13 cellular contexts compared by ENCODE assay signal in genomic region chr6:51541847-51542246, GRCh38.
A peak's percentile ranks its signal among the peaks of the same experiment; 100 is the strongest.
DNase-seq lines count a peak whose midpoint lies in the region; TF ChIP-seq lines count a peak whose summit lies in the region.
"Had no signal": no experiment of that assay in that cellular context is flagged by ENCODE, and none has a peak within 500 bp of the region (broad histone marks: within the 10 kb centered on the region; RNA-seq: fewer than 3 reads in every experiment).

No MANE protein-coding gene starts in this region.

- no peaks in the 10 kb centered on the region for H3K27me3 ChIP-seq in vagina

- no peaks in the 10 kb centered on the region for H3K9me3 ChIP-seq in vagina

- intact Hi-C loops in vagina (cut with DNase I), result no loop called here

- no peak for TF ChIP-seq POLR2A in vagina (IDR thresholded peaks at IDR 0.05)

- H3K4me1 ChIP-seq in vagina, result no peaks in the 10 kb centered on the region

- no peak overlapping the region for H3K4me3 ChIP-seq in epithelial cell of proximal tubule (ENCODE audit: low read depth, low read length)
- no peak overlapping the region for H3K4me3 ChIP-seq in vagina

- H3K36me3 ChIP-seq in vagina, result no peaks in the 10 kb centered on the region

- TF ChIP-seq CTCF in epithelial cell of proximal tubule (conservative IDR thresholded peaks at IDR 0.05; ENCODE audit: low read depth, low read length), result peak; percentile 31
- no peak for TF ChIP-seq CTCF in vagina (IDR thresholded peaks at IDR 0.05)

- DNase-seq in NCI-H2171 treated with DMSO at 0.1 percent for 48 hours (lab: John Stamatoyannopoulos, UW), result peak; percentile 9
- DNase-seq in NCI-H2171 (lab: John Stamatoyannopoulos, UW), result no peak
- peak; percentile 75 for DNase-seq in NCI-H748 treated with DMSO at 0.1 percent for 48 hours (lab: John Stamatoyannopoulos, UW)
- DNase-seq in epithelial cell of proximal tubule (ENCODE audit: low read depth), result no peak
- peak; percentile 45 for DNase-seq in superior temporal gyrus (ENCODE audit: extremely low spot score)
- no peak for DNase-seq in activated effector memory CD4-positive, alpha-beta T cell treated with Interleukin-2 at 50 U/mL for 16 hours
- DNase-seq in activated naive CD4-positive, alpha-beta T cell treated with Interleukin-2 at 50 U/mL for 16 hours, result no peak
- DNase-seq in vagina (ENCODE audit: extremely low spot score in 2 of 2), result no peak
- DNase-seq: activated CD4-positive, alpha-beta T cell treated with anti-CD3 and anti-CD28 coated beads, Interleukin-2, amount 50 U/mL, for 4 hours; hypothalamus; NCI-H2029 treated with DMSO at 0.1 percent for 48 hours; small intestine; stimulated activated CD8-positive, alpha-beta memory T cell treated with anti-CD3 and anti-CD28 coated beads, Interleukin-4, amount 100 ng/mL, for 48 hours had no signal

- no peak overlapping the region for H3K27ac ChIP-seq in vagina

Comparison
In these comparisons a context has a peak if more than half of its experiments do, and no peak if none do; other contexts are left out.
1. DNase-seq: peak in NCI-H2171 treated with DMSO at 0.1 percent for 48 hours (single experiment), NCI-H748 treated with DMSO at 0.1 percent for 48 hours (single experiment) and superior temporal gyrus (single experiment); none in NCI-H2171 (single experiment), epithelial cell of proximal tubule (single experiment), activated effector memory CD4-positive, alpha-beta T cell treated with Interleukin-2 at 50 U/mL for 16 hours (single experiment), activated naive CD4-positive, alpha-beta T cell treated with Interleukin-2 at 50 U/mL for 16 hours (single experiment) and vagina (0 of 2).